11 cellular contexts compared by ENCODE assay signal in the genomic region with DNA sequence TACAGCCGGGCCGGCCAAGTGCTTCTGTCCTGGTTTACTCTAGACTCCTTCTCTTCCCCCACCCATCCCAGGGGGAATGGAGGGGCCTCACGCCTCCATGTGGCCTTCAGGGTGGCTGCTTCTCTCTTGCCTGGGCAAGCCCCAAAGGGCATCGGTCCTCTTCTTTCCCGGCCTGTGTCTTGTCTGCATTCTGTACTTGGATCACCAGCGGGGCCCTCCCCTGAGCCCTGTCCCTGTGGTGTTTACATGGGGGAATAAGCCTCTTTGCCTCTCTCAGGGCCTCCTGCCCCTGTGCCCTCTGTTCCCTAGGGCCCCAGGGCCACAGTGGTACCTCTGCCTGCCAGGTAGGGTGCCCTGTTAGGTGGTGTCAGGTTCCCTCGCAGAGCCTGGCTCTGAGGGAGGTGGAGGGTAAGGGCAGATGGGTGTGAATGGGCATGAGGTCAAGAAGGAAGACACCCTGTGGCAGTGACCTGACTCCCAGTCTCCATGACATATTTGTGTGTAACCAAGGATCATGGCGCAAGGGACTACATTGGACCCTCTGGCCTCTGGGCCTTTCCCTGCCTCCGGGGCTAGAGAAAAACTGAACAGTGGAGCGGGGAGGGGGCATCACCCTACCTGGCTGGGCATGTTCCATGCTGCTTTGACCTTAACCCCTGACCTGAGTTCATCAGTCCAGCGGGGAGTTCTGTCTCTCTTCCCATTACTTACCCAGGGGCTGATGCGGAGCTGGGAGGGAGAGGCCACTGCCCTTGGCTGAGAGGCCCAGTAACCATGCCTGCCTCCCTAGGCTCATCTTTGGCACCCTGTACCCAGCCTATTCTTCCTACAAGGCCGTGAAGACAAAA. TPM values are rescaled to one million over a fixed set of nuclear protein-coding genes. Genes with fewer than 3 reads are reported as not detected.
DNase-seq lines count a peak whose midpoint lies in the region; ATAC-seq and TF ChIP-seq lines count a peak whose summit lies in the region.
"Had no signal": no experiment of that assay in that cellular context is flagged by ENCODE, and none has a peak within 500 bp of the region (broad histone marks: within the 10 kb centered on the region; RNA-seq: fewer than 3 reads in every experiment).

No MANE protein-coding gene starts in this region.

- H3K4me3 ChIP-seq in BE2C (ENCODE audit: low read depth, low read length) (peak overlapping the region; percentile 82), mammary epithelial cell (replicated peaks in 1 of 3; ENCODE audit: insufficient read depth in 1 of 3, low read depth in 2 of 3, low read length in 3 of 3) (no peak overlapping the region)

- intact Hi-C loops in mammary epithelial cell (cut with micrococcal nuclease) (no loop called here), natural killer cell (cut with micrococcal nuclease) (loop anchor here (2.0 kb wide), 1 partner anchor 44 kb away; no protein-coding TSS in a partner anchor)

- H3K9ac ChIP-seq in ES-I3 (ENCODE audit: low read depth, low read length) (peak overlapping the region; percentile 79), mammary epithelial cell (ENCODE audit: insufficient read depth, low read length) (no peak overlapping the region)

- peaks cover 0 to 5% of the 10 kb centered on the region in 2 donors for H3K27me3 Mint-ChIP-seq in natural killer cell (ENCODE audit: low read depth in 2 of 2)

- peak overlapping the region; percentile 70 for H3K4me3 Mint-ChIP-seq in natural killer cell

- dilution Hi-C loops in mammary epithelial cell (cut with HindIII; ENCODE audit: low sequenced_read_pairs) = no loop called here

- ATAC-seq in natural killer cell (no peak), GM21360 (IDR thresholded peaks at IDR 0.05; ENCODE audit: unreplicated experiment) (no peak)

- H3K9me3 ChIP-seq in BE2C (no peaks in the 10 kb centered on the region), ES-I3 (ENCODE audit: control insufficient read depth, insufficient read depth, low read length) (no peaks in the 10 kb centered on the region), mammary epithelial cell (replicated peaks; ENCODE audit: insufficient read depth, low read length) (no peaks in the 10 kb centered on the region)
- H3K9me3 ChIP-seq: testis had no signal

- H3K27ac Mint-ChIP-seq in natural killer cell = peak overlapping the region in 1 of 2 donors; percentile 80

- peaks cover 6 to 33% of the 10 kb centered on the region in 2 donors for H3K4me1 Mint-ChIP-seq in natural killer cell

- H3K9me3 Mint-ChIP-seq in natural killer cell = no peaks in the 10 kb centered on the region

- no TSS peak for BruUV-seq in mammary epithelial cell (replicated peaks; lab: Mats Ljungman, UMichigan)

- 98% methylated on average over 9 of the region's 13 CpGs for WGBS in mammary epithelial cell (ENCODE audit: low coverage, missing lambda C conversion rate)

- in situ Hi-C loops in mammary epithelial cell (cut with MboI; ENCODE audit: low sequenced_read_pairs in 2 of 2) = loop anchor here in 1 of 2 donors (10.0 kb wide), 1 partner anchor 64 kb away; no protein-coding TSS in a partner anchor

- H3K79me2 ChIP-seq in mammary epithelial cell (ENCODE audit: insufficient read depth, low read length) = no peaks in the 10 kb centered on the region

- H2AFZ ChIP-seq in mammary epithelial cell (ENCODE audit: low read depth, low read length) = peak overlapping the region; percentile 29

- DNase-seq in BE2C (no peak), mammary epithelial cell (no peak), natural killer cell (no peak), NOMO-1 treated with dmso at 0.1 percent for 144 hours (lab: John Stamatoyannopoulos, UW; ENCODE audit: unreplicated experiment) (no peak), DMS79 treated with DMSO at 0.1 percent for 48 hours (lab: John Stamatoyannopoulos, UW) (no peak)
- no peak for DNase-seq in stimulated activated CD4-positive, alpha-beta T cell treated with anti-CD3 and anti-CD28 coated beads, Interleukin-4, amount 100 ng/mL, for 24 hours
- DNase-seq: NCI-H1436, T-helper 9 cell, testis had no signal

- H3K36me3 ChIP-seq in BE2C (peaks cover 7% of the 10 kb centered on the region), ES-I3 (ENCODE audit: insufficient read depth, low read length) (peaks cover 5% of the 10 kb centered on the region), mammary epithelial cell (ENCODE audit: insufficient read depth, low read length) (peaks cover 3% of the 10 kb centered on the region)

- no peak overlapping the region for H3K4me2 ChIP-seq in mammary epithelial cell (ENCODE audit: insufficient read depth, low read depth, low read length)

- H3K36me3 Mint-ChIP-seq in natural killer cell = peaks cover 6% of the 10 kb centered on the region

- H3K27ac ChIP-seq in mammary epithelial cell (ENCODE audit: insufficient read depth, low read depth, low read length) = no peak overlapping the region
- H3K27ac ChIP-seq: testis had no signal

- H3K27me3 ChIP-seq in BE2C = no peaks in the 10 kb centered on the region
- no peaks in the 10 kb centered on the region for H3K27me3 ChIP-seq in mammary epithelial cell (ENCODE audit: insufficient read depth, low read length)
- H3K27me3 ChIP-seq: testis had no signal

- TF ChIP-seq CTCF in BE2C (IDR thresholded peaks at IDR 0.05; ENCODE audit: low read depth, low read length) = no peak
- TF ChIP-seq CTCF in mammary epithelial cell (conservative IDR thresholded peaks at IDR 0.05 in 1 of 2, IDR thresholded peaks at IDR 0.05 in 1 of 2; ENCODE audit: extremely low read depth in 1 of 2, insufficient read depth in 1 of 2, low read depth in 1 of 2, low read length in 2 of 2) = no peak
- TF ChIP-seq CTCF in natural killer cell (IDR thresholded peaks at IDR 0.05) = no peak

- peaks cover 4% of the 10 kb centered on the region for H3K4me1 ChIP-seq in BE2C
- no peaks in the 10 kb centered on the region for H3K4me1 ChIP-seq in ES-I3 (ENCODE audit: insufficient read depth, low read length)
- H3K4me1 ChIP-seq in mammary epithelial cell (ENCODE audit: insufficient read depth, low read length) = peaks cover 16% of the 10 kb centered on the region

- CTCF ChIA-PET in mammary epithelial cell (lab: Charles Lee; ENCODE audit: low non-redundant PET) = no interaction called here

- H4K20me1 ChIP-seq in mammary epithelial cell (ENCODE audit: insufficient read depth, low read length) = no peaks in the 10 kb centered on the region

RNA-seq across cellular contexts. Expression of a gene that starts 1.6 kb away (rescaled TPM):
- 98.2 TPM for polyA plus RNA-seq in BE2C (2012; ENCODE audit: insufficient read depth, insufficient read length, low read depth)
- 10 to 100 TPM; 14.5 to 26.5 TPM for total RNA-seq in mammary epithelial cell
- 3.6 TPM for polyA plus RNA-seq in mammary epithelial cell
- 70.6 TPM for polyA minus RNA-seq in mammary epithelial cell
- under 1 TPM; 0.28 to 0.79 (median 0.66) TPM for total RNA-seq in natural killer cell

RNA-seq across cellular contexts. Expression of a gene that starts 24.8 kb away (rescaled TPM):
- polyA plus RNA-seq in BE2C (2012; ENCODE audit: insufficient read depth, insufficient read length, low read depth) = 12.0 TPM
- total RNA-seq in mammary epithelial cell = 100 to 1,000 TPM in 1 of 2 donors, 10 to 100 TPM in 1; 12.7 to 159 TPM
- polyA plus RNA-seq in mammary epithelial cell = 10.6 TPM
- 63.3 TPM for polyA minus RNA-seq in mammary epithelial cell
- total RNA-seq in natural killer cell = 100 to 1,000 TPM in 1 of 3 donors, 10 to 100 TPM in 2; 52.1 to 137 (median 84.8) TPM

Comparison
In these comparisons a context has a peak if more than half of its experiments do, and no peak if none do; other contexts are left out.
1. RNA of a gene that starts 1.6 kb away (total RNA-seq): 14.5 to 26.5 TPM in mammary epithelial cell; 0.28 to 0.79 TPM in natural killer cell; every median in the first group is over 4 times any median in the second.